In genomic region chr7:150321788-150322113, GRCh38 we compare ENCODE assay signal across 11 cellular contexts. TPM values are rescaled to one million over a fixed set of nuclear protein-coding genes. Genes with fewer than 3 reads are reported as not detected.
DNase-seq lines count a peak whose midpoint lies in the region; ATAC-seq, FAIRE-seq and TF ChIP-seq lines count a peak whose summit lies in the region.
"Had no signal": no experiment of that assay in that cellular context is flagged by ENCODE, and none has a peak within 500 bp of the region (broad histone marks: within the 10 kb centered on the region; RNA-seq: fewer than 3 reads in every experiment).

No MANE protein-coding gene starts in this region.

- H3K4me1 ChIP-seq in DOHH2 (ENCODE audit: control insufficient read depth, low read length) (peaks cover 29% of the 10 kb centered on the region), MM.1S (ENCODE audit: low read length) (peaks cover 30% of the 10 kb centered on the region), pancreas (peaks cover 15 to 33% (median 17%) of the 10 kb centered on the region in 3 donors)
- H3K4me1 ChIP-seq: uterus had no signal

- no peak for ATAC-seq in central memory CD8-positive, alpha-beta T cell (replicated peaks; ENCODE audit: extremely low read depth, poor library complexity, severe bottlenecking)
- ATAC-seq in pancreas, result no peak
- ATAC-seq in GM21528 (IDR thresholded peaks at IDR 0.05; ENCODE audit: low FRiP score, unreplicated experiment), result no peak

- no peaks in the 10 kb centered on the region for H4K20me1 ChIP-seq in DOHH2 (ENCODE audit: control insufficient read depth, insufficient read depth, low read depth, low read length)
- H4K20me1 ChIP-seq in MM.1S (ENCODE audit: insufficient read depth, low read length), result no peaks in the 10 kb centered on the region

- TF ChIP-seq CTCF in DOHH2 (IDR thresholded peaks at IDR 0.05; ENCODE audit: low read depth, low read length, poor library complexity, severe bottlenecking), result no peak
- TF ChIP-seq CTCF in MM.1S (IDR thresholded peaks at IDR 0.05; ENCODE audit: low read length), result no peak
- TF ChIP-seq CTCF in pancreas (IDR thresholded peaks at IDR 0.05), result no peak

- no peaks in the 10 kb centered on the region for H3K9me3 ChIP-seq in DOHH2 (ENCODE audit: control insufficient read depth, insufficient read depth, low read length)
- no peaks in the 10 kb centered on the region for H3K9me3 ChIP-seq in MM.1S (replicated peaks; ENCODE audit: insufficient read depth, low read length)
- no peaks in the 10 kb centered on the region for H3K9me3 ChIP-seq in pancreas
- H3K9me3 ChIP-seq: uterus had no signal

- H3K79me2 ChIP-seq in DOHH2 (ENCODE audit: control insufficient read depth, low read length) (peaks cover 38% of the 10 kb centered on the region), MM.1S (ENCODE audit: low read length) (peaks cover 43% of the 10 kb centered on the region)

- WGBS in pancreas, 2 donors, result 75 to 84% methylated on average over 3 of the region's 3 CpGs

- no peak for FAIRE-seq in pancreas (lab: Jason Lieb, UNC)

- H3K4me2 ChIP-seq in DOHH2 (ENCODE audit: low read length) (peak overlapping the region; percentile 98), MM.1S (ENCODE audit: low read depth, low read length) (peak overlapping the region; percentile 80)

- peak overlapping the region; percentile 88 for H3K4me3 Mint-ChIP-seq in central memory CD8-positive, alpha-beta T cell

- H3F3A ChIP-seq in DOHH2 (ENCODE audit: control insufficient read depth, insufficient read depth) (no peaks in the 10 kb centered on the region), MM.1S (ENCODE audit: insufficient read depth, low read length) (peaks cover 14% of the 10 kb centered on the region)

- H3K9me3 Mint-ChIP-seq in central memory CD8-positive, alpha-beta T cell, result no peaks in the 10 kb centered on the region

- intact Hi-C loops in pancreas (cut with DNase I), result no loop called here

- DNase-seq in MM.1S (no peak), pancreas (no peak), T-helper 9 cell (no peak), NCI-H2029 (lab: John Stamatoyannopoulos, UW) (no peak)
- no peak for DNase-seq in central memory CD8-positive, alpha-beta T cell (ENCODE audit: low spot score in 2 of 2)
- DNase-seq: head of caudate nucleus, mesenchymal stem cell, uterus had no signal

- peaks cover 14% of the 10 kb centered on the region for H3K36me3 Mint-ChIP-seq in central memory CD8-positive, alpha-beta T cell (ENCODE audit: insufficient read depth)

- no peak overlapping the region for H3K9ac ChIP-seq in MM.1S (ENCODE audit: low read length)

- H3K27ac Mint-ChIP-seq in central memory CD8-positive, alpha-beta T cell (ENCODE audit: low read depth), result peak overlapping the region; percentile 29

- H3K4me1 Mint-ChIP-seq in central memory CD8-positive, alpha-beta T cell, result peaks cover 46% of the 10 kb centered on the region

- peaks cover 39% of the 10 kb centered on the region for H3K36me3 ChIP-seq in DOHH2 (ENCODE audit: control insufficient read depth, low read length)
- no peaks in the 10 kb centered on the region for H3K36me3 ChIP-seq in MM.1S (replicated peaks; ENCODE audit: insufficient read depth, low read length)
- H3K36me3 ChIP-seq in pancreas, result no peaks in the 10 kb centered on the region
- H3K36me3 ChIP-seq: uterus had no signal

- H3K27ac ChIP-seq in DOHH2 (ENCODE audit: low read depth, low read length) (no peak overlapping the region), MM.1S (ENCODE audit: low read length) (peak overlapping the region; percentile 14; the same call in 1 of the 2 replicates), pancreas (peak overlapping the region; percentile 20 to 99 (median 72))

- H2AFZ ChIP-seq in MM.1S (ENCODE audit: low read length), result no peak overlapping the region

- H3K27me3 ChIP-seq in DOHH2 (ENCODE audit: control insufficient read depth, low read length) (no peaks in the 10 kb centered on the region), MM.1S (replicated peaks; ENCODE audit: insufficient read depth, low read length) (no peaks in the 10 kb centered on the region), pancreas (no peaks in the 10 kb centered on the region)
- H3K27me3 ChIP-seq: uterus had no signal

- H3K27me3 Mint-ChIP-seq in central memory CD8-positive, alpha-beta T cell, result no peaks in the 10 kb centered on the region

- no peaks in the 10 kb centered on the region for H3K9me2 ChIP-seq in DOHH2 (replicated peaks; ENCODE audit: control insufficient read depth, low read length)
- no peaks in the 10 kb centered on the region for H3K9me2 ChIP-seq in MM.1S (replicated peaks; ENCODE audit: insufficient read depth, low read length)

- H3K4me3 ChIP-seq in DOHH2 (ENCODE audit: low read length), result peak overlapping the region; percentile 99
- H3K4me3 ChIP-seq in MM.1S (ENCODE audit: low read length), result peak overlapping the region; percentile 78
- peak overlapping the region in 2 of 4 donors; percentile 64 to 82 for H3K4me3 ChIP-seq in pancreas

RNA-seq across cellular contexts. Expression of gene LRRC61, which starts 1.4 kb away (rescaled TPM):
- 10 to 100 TPM in 1 of 6 donors, 1 to 10 TPM in 5; 7.1 to 10.3 (median 8.8) TPM for total RNA-seq in pancreas
- 10 to 100 TPM in 1 of 2 donors, 1 to 10 TPM in 1; 7.1 to 11.2 TPM for polyA plus RNA-seq in pancreas
- total RNA-seq: OCI-LY7 had no signal

RNA-seq across cellular contexts. Expression of gene ACTR3C, which starts 1.6 kb away (rescaled TPM):
- 10 to 100 TPM; 12.3 to 26.5 (median 17.7) TPM for total RNA-seq in pancreas
- polyA plus RNA-seq in pancreas, result 10 to 100 TPM in 1 of 2 donors, 1 to 10 TPM in 1; 9.0 to 10.9 TPM
- total RNA-seq: OCI-LY7 had no signal

RNA-seq across cellular contexts. Expression of gene RARRES2, which starts 19.7 kb away (rescaled TPM):
- 100 to 1,000 TPM; 125 to 408 (median 236) TPM for total RNA-seq in pancreas
- polyA plus RNA-seq in pancreas, result 100 to 1,000 TPM; 184 to 246 TPM
- total RNA-seq: OCI-LY7 had no signal

RNA-seq across cellular contexts. Expression of gene REPIN1, which starts 46.9 kb away (rescaled TPM):
- total RNA-seq in pancreas, result 10 to 100 TPM; 48.1 to 76.3 (median 63.2) TPM
- 10 to 100 TPM; 57.5 to 78.8 TPM for polyA plus RNA-seq in pancreas

RNA-seq across cellular contexts. Expression of gene ZNF775, which starts 57.4 kb away (rescaled TPM):
- total RNA-seq in pancreas, result 1 to 10 TPM; 2.0 to 3.9 (median 2.8) TPM
- 1 to 10 TPM; 3.2 to 7.4 TPM for polyA plus RNA-seq in pancreas
